In the genomic region with DNA sequence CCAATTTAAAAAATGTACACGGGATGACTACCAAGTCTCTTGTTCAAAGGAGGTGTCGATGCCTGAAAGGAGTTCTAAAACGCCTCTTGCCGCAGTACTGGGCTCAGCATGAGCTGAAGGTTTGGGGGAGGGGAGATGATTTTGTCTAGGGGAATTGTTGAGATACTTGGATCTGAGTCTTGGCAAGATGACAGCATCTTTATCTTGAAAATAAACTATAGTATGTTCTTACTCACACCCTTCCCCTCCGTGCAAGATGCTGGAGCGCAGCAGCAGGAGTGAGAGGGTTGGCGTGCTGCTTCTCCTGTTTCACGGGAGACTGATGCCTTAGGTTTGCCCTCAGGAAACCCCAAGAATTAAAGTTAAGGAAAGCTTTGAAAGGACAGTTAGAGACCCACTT, we compare ENCODE assay signal across 24 cellular contexts. TPM values are rescaled to one million over a fixed set of nuclear protein-coding genes. Genes with fewer than 3 reads are reported as not detected.
A peak's percentile ranks its signal among the peaks of the same experiment; 100 is the strongest.
DNase-seq lines count a peak whose midpoint lies in the region; ATAC-seq, FAIRE-seq and TF ChIP-seq lines count a peak whose summit lies in the region.
"Had no signal": no experiment of that assay in that cellular context is flagged by ENCODE, and none has a peak within 500 bp of the region (broad histone marks: within the 10 kb centered on the region; RNA-seq: fewer than 3 reads in every experiment).

No MANE protein-coding gene starts in this region.

- H4K20me1 ChIP-seq in astrocyte (ENCODE audit: insufficient read depth, low read length) (peaks cover 9% of the 10 kb centered on the region), SK-N-SH (ENCODE audit: insufficient read depth) (no peaks in the 10 kb centered on the region)

- no peak overlapping the region for H3K4me3 ChIP-seq in CD4-positive, CD25-positive, alpha-beta regulatory T cell (ENCODE audit: low read depth, low read length)
- H3K4me3 ChIP-seq in astrocyte (ENCODE audit: insufficient read depth, low read depth, low read length) (no peak overlapping the region), fibroblast of villous mesenchyme (ENCODE audit: low read depth, low read length) (no peak overlapping the region), SK-N-SH (ENCODE audit: low read depth in 2 of 2, low read length in 1 of 2) (no peak overlapping the region)
- H3K4me3 ChIP-seq: HAP-1 had no signal

- H3K27me3 ChIP-seq in CD4-positive, CD25-positive, alpha-beta regulatory T cell (ENCODE audit: control insufficient read depth, insufficient read depth, low read length) = no peaks in the 10 kb centered on the region
- H3K27me3 ChIP-seq in astrocyte (ENCODE audit: insufficient read depth, low read length) = no peaks in the 10 kb centered on the region
- H3K27me3 ChIP-seq in CD4-positive, alpha-beta T cell (ENCODE audit: control insufficient read depth, insufficient read depth, low read length) = no peaks in the 10 kb centered on the region
- no peaks in the 10 kb centered on the region for H3K27me3 ChIP-seq in SK-N-SH (ENCODE audit: insufficient read depth)
- H3K27me3 ChIP-seq: tibial nerve had no signal

- peaks cover 41% of the 10 kb centered on the region for H3K36me3 Mint-ChIP-seq in CD4-positive, CD25-positive, alpha-beta regulatory T cell
- H3K36me3 Mint-ChIP-seq in astrocyte (ENCODE audit: low read depth, unreplicated experiment) = peaks cover 28% of the 10 kb centered on the region
- H3K36me3 Mint-ChIP-seq in CD4-positive, alpha-beta T cell (ENCODE audit: low read depth) = peaks cover 82% of the 10 kb centered on the region

- H3K4me3 Mint-ChIP-seq in CD4-positive, CD25-positive, alpha-beta regulatory T cell = no peak overlapping the region
- no peak overlapping the region for H3K4me3 Mint-ChIP-seq in astrocyte (ENCODE audit: unreplicated experiment)
- no peak overlapping the region for H3K4me3 Mint-ChIP-seq in CD4-positive, alpha-beta T cell
- H3K4me3 Mint-ChIP-seq: activated naive CD8-positive, alpha-beta T cell; activated T-helper 1 cell treated with anti-CD3 and anti-CD28 coated beads, Interleukin-12 subunit alpha, Interleukin-12 subunit beta, Interleukin-2, Interleukin-4 antibody, amounts not matched to agents 30 ng/mL and 10 ng/mL and 1 ng/mL, durations not matched to agents 14 hours and 24 hours and 36 hours; brain; naive thymus-derived CD8-positive, alpha-beta T cell had no signal

- WGBS in SK-N-SH (ENCODE audit: low lambda C conversion rate) = 93% methylated on average over 8 of the region's 8 CpGs

- no peaks in the 10 kb centered on the region for H3K9me2 ChIP-seq in SK-N-SH

- CTCF ChIA-PET in CD4-positive, alpha-beta T cell (lab: Charles Lee) = no interaction called here
- CTCF ChIA-PET in SK-N-SH (lab: Yijun Ruan, JAX) = interaction anchor here (1.5 to 2.2 kb wide), 3 partner anchors 13 to 108 kb away, joined by 4 to 8 read pairs (median 7); no protein-coding TSS in a partner anchor

- H3K4me2 ChIP-seq in astrocyte (ENCODE audit: low read length) = peak overlapping the region; percentile 37
- H3K4me2 ChIP-seq in SK-N-SH = no peak overlapping the region

- peaks cover 32% of the 10 kb centered on the region for H3K36me3 ChIP-seq in CD4-positive, CD25-positive, alpha-beta regulatory T cell (ENCODE audit: control insufficient read depth, insufficient read depth, low read length)
- H3K36me3 ChIP-seq in astrocyte (ENCODE audit: insufficient read depth, low read length) (peaks cover 20% of the 10 kb centered on the region), SK-N-SH (replicated peaks in 1 of 2; ENCODE audit: control insufficient read depth in 1 of 2, insufficient read depth in 2 of 2, low read length in 1 of 2) (peaks cover 10 to 57% of the 10 kb centered on the region in 2 experiments)

- no peak for DNase-seq in CD4-positive, CD25-positive, alpha-beta regulatory T cell
- peak; percentile 73 for DNase-seq in astrocyte (ENCODE audit: low read depth)
- DNase-seq in fibroblast of villous mesenchyme (ENCODE audit: low read depth) = peak; percentile 82
- DNase-seq in non-pigmented ciliary epithelial cell (ENCODE audit: low read depth) = peak; percentile 53
- no peak for DNase-seq in CD4-positive, alpha-beta T cell
- no peak for DNase-seq in urothelium cell line (ENCODE audit: low spot score)
- DNase-seq in SK-N-SH = no peak
- DNase-seq: activated CD4-positive, CD25-positive, alpha-beta regulatory T cell; COR-L47; foreskin fibroblast; mesendoderm; naive thymus-derived CD8-positive, alpha-beta T cell; NCI-H2029; NCI-H446 treated with DMSO at 0.1 percent for 48 hours; NK-92 treated with Interleukin-12 subunit alpha and Interleukin-12 subunit beta, amount 100 ng/mL, for 24 hours; stimulated activated naive CD8-positive, alpha-beta T cell treated with anti-CD3 and anti-CD28 coated beads, Interleukin-15, Interleukin-2, amounts not matched to agents 100 U/mL and 50 U/mL, for 24 hours; T-helper 9 cell had no signal

- H3K27ac Mint-ChIP-seq in CD4-positive, CD25-positive, alpha-beta regulatory T cell = peak overlapping the region in 2 of 3 donors; percentile 45 to 71
- no peak overlapping the region for H3K27ac Mint-ChIP-seq in astrocyte (ENCODE audit: unreplicated experiment)
- no peak overlapping the region for H3K27ac Mint-ChIP-seq in CD4-positive, alpha-beta T cell
- H3K27ac Mint-ChIP-seq: activated naive CD8-positive, alpha-beta T cell; activated T-helper 1 cell treated with anti-CD3 and anti-CD28 coated beads, Interleukin-12 subunit alpha, Interleukin-12 subunit beta, Interleukin-2, Interleukin-4 antibody, amounts not matched to agents 30 ng/mL and 10 ng/mL and 1 ng/mL, durations not matched to agents 14 hours and 24 hours and 36 hours had no signal

- no peak for TF ChIP-seq CTCF in astrocyte (IDR thresholded peaks at IDR 0.05; ENCODE audit: insufficient read depth, low read depth, low read length)
- TF ChIP-seq CTCF in fibroblast of villous mesenchyme (IDR thresholded peaks at IDR 0.05; ENCODE audit: insufficient read depth, low read depth, low read length) = no peak
- no peak for TF ChIP-seq CTCF in CD4-positive, alpha-beta T cell (IDR thresholded peaks at IDR 0.05)
- no peak for TF ChIP-seq CTCF in SK-N-SH (IDR thresholded peaks at IDR 0.05)

- H3F3A ChIP-seq in SK-N-SH (replicated peaks; ENCODE audit: insufficient read depth) = no peaks in the 10 kb centered on the region

- intact Hi-C loops in CD4-positive, alpha-beta T cell (cut with DNase I, micrococcal nuclease) = no loop called here

- H2AFZ ChIP-seq in astrocyte (ENCODE audit: low read depth, low read length) (no peak overlapping the region), SK-N-SH (ENCODE audit: low read depth) (no peak overlapping the region)

- H3K9ac ChIP-seq in astrocyte (ENCODE audit: low read length) = no peak overlapping the region
- no peak overlapping the region for H3K9ac ChIP-seq in SK-N-SH

- no peaks in the 10 kb centered on the region for H3K27me3 Mint-ChIP-seq in CD4-positive, CD25-positive, alpha-beta regulatory T cell
- no peaks in the 10 kb centered on the region for H3K27me3 Mint-ChIP-seq in astrocyte (ENCODE audit: low read depth, unreplicated experiment)
- no peaks in the 10 kb centered on the region for H3K27me3 Mint-ChIP-seq in CD4-positive, alpha-beta T cell
- H3K27me3 Mint-ChIP-seq: activated naive CD8-positive, alpha-beta T cell; brain; dendritic cell treated with granulocyte-macrophage colony-stimulating factor and Interleukin-4, amounts not matched to agents 40 ng/mL and 50 ng/mL, for 4 days; naive thymus-derived CD8-positive, alpha-beta T cell had no signal

- H3K4me1 Mint-ChIP-seq in CD4-positive, CD25-positive, alpha-beta regulatory T cell = peaks cover 4 to 35% (median 23%) of the 10 kb centered on the region in 4 donors
- H3K4me1 Mint-ChIP-seq in astrocyte (ENCODE audit: low read depth, unreplicated experiment) = peaks cover 3% of the 10 kb centered on the region
- H3K4me1 Mint-ChIP-seq in CD4-positive, alpha-beta T cell (ENCODE audit: low read depth) = peaks cover 8% of the 10 kb centered on the region

- no peak for TF ChIP-seq RAD21 in SK-N-SH (IDR thresholded peaks at IDR 0.05; ENCODE audit: low read length)

- H3K79me2 ChIP-seq in astrocyte (ENCODE audit: insufficient read depth, low read length) (no peaks in the 10 kb centered on the region), SK-N-SH (ENCODE audit: insufficient read depth) (no peaks in the 10 kb centered on the region)

- FAIRE-seq in astrocyte (lab: Jason Lieb, UNC) (no peak), urothelium cell line (lab: Jason Lieb, UNC) (no peak)

- H3K9me3 ChIP-seq in CD4-positive, CD25-positive, alpha-beta regulatory T cell (ENCODE audit: control insufficient read depth in 2 of 2, low read length in 2 of 2) = no peaks in the 10 kb centered on the region
- H3K9me3 ChIP-seq in astrocyte (ENCODE audit: insufficient read depth, low read depth, low read length) (no peaks in the 10 kb centered on the region), SK-N-SH (no peaks in the 10 kb centered on the region)
- H3K9me3 ChIP-seq in CD4-positive, alpha-beta T cell (ENCODE audit: control insufficient read depth, low read length) = no peaks in the 10 kb centered on the region
- H3K9me3 ChIP-seq: HAP-1, tibial nerve had no signal

- POLR2A ChIA-PET in CD4-positive, alpha-beta T cell (lab: Charles Lee) = interaction anchor here (0.6 kb wide), 1 partner anchor 88 kb away, joined by 3 read pairs; no protein-coding TSS in a partner anchor
- POLR2A ChIA-PET in SK-N-SH (lab: Yijun Ruan, JAX) = no interaction called here

- ATAC-seq in CD4-positive, CD25-positive, alpha-beta regulatory T cell (ENCODE audit: low read depth in 2 of 2) = no peak
- ATAC-seq in CD4-positive, alpha-beta T cell (ENCODE audit: poor library complexity) = no peak
- ATAC-seq in HG03460 (IDR thresholded peaks at IDR 0.05; ENCODE audit: unreplicated experiment) = no peak
- ATAC-seq: naive thymus-derived CD8-positive, alpha-beta T cell; stimulated activated naive CD8-positive, alpha-beta T cell treated with anti-CD3 and anti-CD28 coated beads, Interleukin-15, Interleukin-2, amounts not matched to agents 100 U/mL and 50 U/mL, for 24 hours had no signal

- no peaks in the 10 kb centered on the region for H3K9me3 Mint-ChIP-seq in CD4-positive, CD25-positive, alpha-beta regulatory T cell
- no peaks in the 10 kb centered on the region for H3K9me3 Mint-ChIP-seq in astrocyte (ENCODE audit: unreplicated experiment)
- H3K9me3 Mint-ChIP-seq in CD4-positive, alpha-beta T cell = no peaks in the 10 kb centered on the region
- H3K9me3 Mint-ChIP-seq: activated T-helper 1 cell treated with anti-CD3 and anti-CD28 coated beads, Interleukin-12 subunit alpha, Interleukin-12 subunit beta, Interleukin-2, Interleukin-4 antibody, amounts not matched to agents 30 ng/mL and 10 ng/mL and 1 ng/mL, durations not matched to agents 14 hours and 24 hours and 36 hours; brain; dendritic cell treated with granulocyte-macrophage colony-stimulating factor and Interleukin-4, amounts not matched to agents 40 ng/mL and 50 ng/mL, for 4 days; naive thymus-derived CD8-positive, alpha-beta T cell had no signal

- no peak overlapping the region for H3K27ac ChIP-seq in CD4-positive, CD25-positive, alpha-beta regulatory T cell (ENCODE audit: insufficient read depth, low read length, poor library complexity, severe bottlenecking)
- H3K27ac ChIP-seq in astrocyte (ENCODE audit: low read depth, low read length) (no peak overlapping the region), SK-N-SH (ENCODE audit: low read depth in 2 of 2, low read length in 1 of 2) (no peak overlapping the region)
- H3K27ac ChIP-seq in CD4-positive, alpha-beta T cell (ENCODE audit: low read depth, low read length) = no peak overlapping the region

- TF ChIP-seq EP300 in SK-N-SH (IDR thresholded peaks at IDR 0.05; ENCODE audit: borderline replicate concordance in 1 of 2, low read depth in 1 of 2, low read length in 1 of 2) = no peak

- H3K4me1 ChIP-seq in CD4-positive, CD25-positive, alpha-beta regulatory T cell (ENCODE audit: control insufficient read depth, insufficient read depth, low read length, poor library complexity, severe bottlenecking) = peaks cover 18% of the 10 kb centered on the region
- H3K4me1 ChIP-seq in astrocyte (ENCODE audit: insufficient read depth, low read length) = peaks cover 17% of the 10 kb centered on the region
- peaks cover 0 to 30% of the 10 kb centered on the region in 2 experiments; a peak in 2 of 4 replicates for H3K4me1 ChIP-seq in SK-N-SH (ENCODE audit: control insufficient read depth in 1 of 2, insufficient read depth in 2 of 2, low read depth in 1 of 2, low read length in 1 of 2)
- H3K4me1 ChIP-seq: HAP-1 had no signal

RNA-seq across cellular contexts. Expression of a gene that starts 47.3 kb away (rescaled TPM):
- 95.6 TPM for total RNA-seq in CD4-positive, CD25-positive, alpha-beta regulatory T cell
- polyA plus RNA-seq in CD4-positive, CD25-positive, alpha-beta regulatory T cell = 10 to 100 TPM; 16.6 to 23.0 (median 17.7) TPM
- total RNA-seq in astrocyte (0.73 and 1.1 TPM in 2 replicates), fibroblast of villous mesenchyme (under 0.01 and 0.43 TPM in 2 replicates)
- 10 to 100 TPM; 62.4 to 62.7 TPM for total RNA-seq in CD4-positive, alpha-beta T cell
- 1.0 and 1.5 TPM in 2 replicates for polyA plus RNA-seq in SK-N-SH (2012; rRNA removed)
- 0.37 and 1.1 TPM in 2 replicates for polyA plus RNA-seq in SK-N-SH (2012; cell fraction: cytosol; rRNA removed)
- 1.00 and 1.3 TPM in 2 replicates for polyA plus RNA-seq in SK-N-SH (2012; cell fraction: nucleus; rRNA removed)

Comparison
In these comparisons a context has a peak if more than half of its experiments do, and no peak if none do; other contexts are left out.
1. DNase-seq: peak in astrocyte (single experiment), fibroblast of villous mesenchyme (single experiment) and non-pigmented ciliary epithelial cell (single experiment); none in CD4-positive, CD25-positive, alpha-beta regulatory T cell (0 of 3), CD4-positive, alpha-beta T cell (0 of 10), urothelium cell line (single experiment) and SK-N-SH (single experiment).
2. H3K27ac Mint-ChIP-seq: peak in CD4-positive, CD25-positive, alpha-beta regulatory T cell (2 of 3); none in astrocyte (single experiment) and CD4-positive, alpha-beta T cell (single experiment).
3. RNA of a gene that starts 47.3 kb away (total RNA-seq): 95.6 TPM in CD4-positive, CD25-positive, alpha-beta regulatory T cell (single experiment) and 62.4 to 62.7 TPM in CD4-positive, alpha-beta T cell; 0.73 to 1.1 TPM in astrocyte and under 0.01 to 0.43 TPM in fibroblast of villous mesenchyme; every median in the first group is over 10 times any median in the second.